ENCODE assay signal across 7 cellular contexts in the genomic region with DNA sequence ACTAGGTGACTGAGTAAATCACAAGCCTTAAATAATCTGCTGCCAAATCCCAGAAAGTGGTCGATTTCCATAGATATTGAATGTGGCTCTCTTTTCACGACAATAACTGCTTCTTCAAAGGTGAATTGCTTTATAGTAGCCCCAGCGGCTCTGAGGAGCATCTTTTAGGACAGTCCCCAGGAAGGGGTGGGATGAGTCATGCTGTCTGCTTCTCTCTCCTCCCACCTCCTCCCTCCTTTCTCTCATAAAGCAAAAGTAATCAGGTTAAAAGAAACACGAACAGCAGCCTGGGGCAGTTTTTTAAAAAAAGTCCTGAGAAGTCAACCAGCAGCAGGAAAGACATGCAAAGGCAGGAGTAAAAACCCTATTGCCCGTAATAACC.
DNase-seq lines count a peak whose midpoint lies in the region; ATAC-seq and TF ChIP-seq lines count a peak whose summit lies in the region.

No MANE protein-coding gene starts in this region.

- TF ChIP-seq CTCF in GM20000 (IDR thresholded peaks at IDR 0.05; ENCODE audit: extremely low read depth, missing control alignments): no peak

- peaks cover 5% of the 10 kb centered on the region for H3K36me3 Mint-ChIP-seq in activated naive CD8-positive, alpha-beta T cell
- H3K36me3 Mint-ChIP-seq in stimulated activated effector memory CD8-positive, alpha-beta T cell treated with anti-CD3 and anti-CD28 coated beads, Interleukin-12 subunit alpha, Interleukin-12 subunit beta, amount 100 ng/mL, for 72 hours: peaks cover 15% of the 10 kb centered on the region

- no peaks in the 10 kb centered on the region for H3K27me3 Mint-ChIP-seq in activated naive CD8-positive, alpha-beta T cell

- peak overlapping the region; percentile 95 for H3K27ac Mint-ChIP-seq in activated naive CD8-positive, alpha-beta T cell
- peak overlapping the region; percentile 90 for H3K27ac Mint-ChIP-seq in stimulated activated effector memory CD8-positive, alpha-beta T cell treated with anti-CD3 and anti-CD28 coated beads, Interleukin-12 subunit alpha, Interleukin-12 subunit beta, amount 100 ng/mL, for 72 hours

- peak overlapping the region; percentile 93 for H3K4me3 Mint-ChIP-seq in activated naive CD8-positive, alpha-beta T cell
- peak overlapping the region; percentile 84 for H3K4me3 Mint-ChIP-seq in stimulated activated effector memory CD8-positive, alpha-beta T cell treated with anti-CD3 and anti-CD28 coated beads, Interleukin-12 subunit alpha, Interleukin-12 subunit beta, amount 100 ng/mL, for 72 hours

- peak; percentile 78 for ATAC-seq in stimulated activated effector memory CD8-positive, alpha-beta T cell treated with anti-CD3 and anti-CD28 coated beads, Interleukin-12 subunit alpha, Interleukin-12 subunit beta, amount 100 ng/mL, for 72 hours
- ATAC-seq in HG02973 (IDR thresholded peaks at IDR 0.05; ENCODE audit: unreplicated experiment): no peak

- H3K4me1 Mint-ChIP-seq in activated naive CD8-positive, alpha-beta T cell (ENCODE audit: low read depth): peaks cover 40% of the 10 kb centered on the region
- H3K4me1 Mint-ChIP-seq in stimulated activated effector memory CD8-positive, alpha-beta T cell treated with anti-CD3 and anti-CD28 coated beads, Interleukin-12 subunit alpha, Interleukin-12 subunit beta, amount 100 ng/mL, for 72 hours: peaks cover 24% of the 10 kb centered on the region

- peak; percentile 74 for DNase-seq in GM20000 (ENCODE audit: low spot score)
- peak; percentile 35 for DNase-seq in RKO (ENCODE audit: low spot score)
- peak; percentile 37 for DNase-seq in kidney tubule cell (ENCODE audit: low spot score)
- peak; percentile 35 to 77 for DNase-seq in stimulated activated effector memory CD8-positive, alpha-beta T cell treated with anti-CD3 and anti-CD28 coated beads, Interleukin-12 subunit alpha, Interleukin-12 subunit beta, amount 100 ng/mL, for 72 hours (ENCODE audit: low spot score in 2 of 2)
- DNase-seq in NCI-H526 treated with DMSO at 0.1 percent for 48 hours (lab: John Stamatoyannopoulos, UW): no peak

- H3K9me3 Mint-ChIP-seq in activated naive CD8-positive, alpha-beta T cell (ENCODE audit: low read depth): no peaks in the 10 kb centered on the region
- H3K9me3 Mint-ChIP-seq in stimulated activated effector memory CD8-positive, alpha-beta T cell treated with anti-CD3 and anti-CD28 coated beads, Interleukin-12 subunit alpha, Interleukin-12 subunit beta, amount 100 ng/mL, for 72 hours: no peaks in the 10 kb centered on the region
